ENCODE assay signal across 21 cellular contexts in genomic region chr20:10061641-10062040, GRCh38. TPM values are rescaled to one million over a fixed set of nuclear protein-coding genes. Genes with fewer than 3 reads are reported as not detected.
DNase-seq lines count a peak whose midpoint lies in the region; ATAC-seq and TF ChIP-seq lines count a peak whose summit lies in the region.
"Had no signal": no experiment of that assay in that cellular context is flagged by ENCODE, and none has a peak within 500 bp of the region (broad histone marks: within the 10 kb centered on the region; RNA-seq: fewer than 3 reads in every experiment).

No MANE protein-coding gene starts in this region.

- no peak overlapping the region for H3K4me3 Mint-ChIP-seq in CD8-positive, alpha-beta T cell
- H3K4me3 Mint-ChIP-seq in immature natural killer cell: no peak overlapping the region
- H3K4me3 Mint-ChIP-seq: activated naive CD4-positive, alpha-beta T cell treated with anti-CD3 and anti-CD28 coated beads, Interleukin-2, amount 10 ng/mL, durations not matched to agents 7 days and 5 days; activated T-cell treated with anti-CD3 and anti-CD28 coated beads, Interleukin-2, amount 50 U/mL, for 24 hours; naive thymus-derived CD4-positive, alpha-beta T cell; T-helper 1 cell treated with Interleukin-12 subunit alpha and Interleukin-12 subunit beta and Interleukin-4 antibody, amounts not matched to agents 30 μg/mL and 1 μg/mL, for 36 hours had no signal

- H3K4me3 ChIP-seq in CD8-positive, alpha-beta T cell (ENCODE audit: low read depth, low read length): no peak overlapping the region
- H3K4me3 ChIP-seq: esophagus squamous epithelium, ovary, vagina had no signal

- intact Hi-C loops in CD8-positive, alpha-beta T cell (cut with DNase I, micrococcal nuclease): no loop called here

- no peak for ATAC-seq in CD8-positive, alpha-beta T cell
- ATAC-seq: naive thymus-derived CD4-positive, alpha-beta T cell had no signal

- TF ChIP-seq CTCF in CD8-positive, alpha-beta T cell (IDR thresholded peaks at IDR 0.05): no peak

- H3K36me3 ChIP-seq in CD8-positive, alpha-beta T cell (ENCODE audit: insufficient read depth, low read length): no peaks in the 10 kb centered on the region
- H3K36me3 ChIP-seq: ovary, vagina had no signal

- H3K36me3 Mint-ChIP-seq in CD8-positive, alpha-beta T cell: peaks cover 9% of the 10 kb centered on the region
- peaks cover 7 to 15% (median 8%) of the 10 kb centered on the region in 3 donors for H3K36me3 Mint-ChIP-seq in immature natural killer cell
- H3K36me3 Mint-ChIP-seq: activated naive CD4-positive, alpha-beta T cell treated with anti-CD3 and anti-CD28 coated beads, Interleukin-2, amount 10 ng/mL, durations not matched to agents 7 days and 5 days had no signal

- no peaks in the 10 kb centered on the region for H3K9me3 Mint-ChIP-seq in CD8-positive, alpha-beta T cell
- H3K9me3 Mint-ChIP-seq in immature natural killer cell: no peaks in the 10 kb centered on the region
- H3K9me3 Mint-ChIP-seq: activated naive CD4-positive, alpha-beta T cell treated with anti-CD3 and anti-CD28 coated beads, Interleukin-2, amount 10 ng/mL, durations not matched to agents 7 days and 5 days; activated T-cell treated with anti-CD3 and anti-CD28 coated beads, Interleukin-2, amount 50 U/mL, for 24 hours; T-helper 1 cell treated with Interleukin-12 subunit alpha and Interleukin-12 subunit beta and Interleukin-4 antibody, amounts not matched to agents 30 μg/mL and 1 μg/mL, for 36 hours had no signal

- POLR2A ChIA-PET in CD8-positive, alpha-beta T cell (lab: Charles Lee): no interaction called here

- H3K27me3 ChIP-seq in CD8-positive, alpha-beta T cell (ENCODE audit: insufficient read depth, low read length): no peaks in the 10 kb centered on the region
- H3K27me3 ChIP-seq: ovary, vagina had no signal

- no peaks in the 10 kb centered on the region for H3K4me1 ChIP-seq in CD8-positive, alpha-beta T cell (ENCODE audit: insufficient read depth, low read length)
- H3K4me1 ChIP-seq: esophagus squamous epithelium, vagina had no signal

- H3K27ac Mint-ChIP-seq in CD8-positive, alpha-beta T cell: no peak overlapping the region
- no peak overlapping the region for H3K27ac Mint-ChIP-seq in immature natural killer cell
- H3K27ac Mint-ChIP-seq: activated naive CD4-positive, alpha-beta T cell treated with anti-CD3 and anti-CD28 coated beads, Interleukin-2, amount 10 ng/mL, durations not matched to agents 7 days and 5 days; activated T-cell treated with anti-CD3 and anti-CD28 coated beads, Interleukin-2, amount 50 U/mL, for 24 hours; naive thymus-derived CD4-positive, alpha-beta T cell; T-helper 1 cell treated with Interleukin-12 subunit alpha and Interleukin-12 subunit beta and Interleukin-4 antibody, amounts not matched to agents 30 μg/mL and 1 μg/mL, for 36 hours had no signal

- peak; percentile 98 for DNase-seq in DMS79 (lab: John Stamatoyannopoulos, UW)
- peak; percentile 97 for DNase-seq in NCI-H1436 treated with DMSO at 0.1 percent for 48 hours (lab: John Stamatoyannopoulos, UW)
- peak; percentile 29 for DNase-seq in NCI-H446 treated with DMSO at 0.1 percent for 48 hours (lab: John Stamatoyannopoulos, UW)
- DNase-seq in islet precursor cell: peak; percentile 84
- no peak for DNase-seq in CD8-positive, alpha-beta T cell
- no peak for DNase-seq in activated CD8-positive, alpha-beta memory T cell treated with anti-CD3 and anti-CD28 coated beads for 24 hours
- no peak for DNase-seq in immature natural killer cell
- DNase-seq: activated CD4-positive, alpha-beta T cell treated with anti-CD3 and anti-CD28 coated beads, Interleukin-2, amount 50 U/mL, for 48 hours; activated naive CD4-positive, alpha-beta T cell treated with anti-CD3 and anti-CD28 coated beads, Interleukin-2, amount 10 ng/mL, durations not matched to agents 7 days and 5 days; activated T-cell treated with anti-CD3 and anti-CD28 coated beads, Interleukin-2, amount 50 U/mL, for 24 hours; AML-193; aorta; cerebellar nuclear complex; effector memory CD4-positive, alpha-beta T cell; esophagus squamous epithelium; naive thymus-derived CD4-positive, alpha-beta T cell; ovary; SIG-M5 had no signal

- no peaks in the 10 kb centered on the region for H3K9me3 ChIP-seq in CD8-positive, alpha-beta T cell (ENCODE audit: low read length)
- H3K9me3 ChIP-seq: esophagus squamous epithelium, ovary, vagina had no signal

- CTCF ChIA-PET in CD8-positive, alpha-beta T cell (lab: Charles Lee): no interaction called here

- no peak overlapping the region for H3K27ac ChIP-seq in CD8-positive, alpha-beta T cell (ENCODE audit: low read depth, low read length)
- H3K27ac ChIP-seq: esophagus squamous epithelium, ovary, vagina, VCaP had no signal

- H3K4me1 Mint-ChIP-seq in CD8-positive, alpha-beta T cell (ENCODE audit: low read depth): no peaks in the 10 kb centered on the region
- H3K4me1 Mint-ChIP-seq in immature natural killer cell: no peaks in the 10 kb centered on the region
- H3K4me1 Mint-ChIP-seq: activated naive CD4-positive, alpha-beta T cell treated with anti-CD3 and anti-CD28 coated beads, Interleukin-2, amount 10 ng/mL, durations not matched to agents 7 days and 5 days; naive thymus-derived CD4-positive, alpha-beta T cell had no signal

- H3K27me3 Mint-ChIP-seq in CD8-positive, alpha-beta T cell (ENCODE audit: low read depth): peaks cover 10% of the 10 kb centered on the region
- peaks cover 0 to 15% (median 1%) of the 10 kb centered on the region in 3 donors for H3K27me3 Mint-ChIP-seq in immature natural killer cell (ENCODE audit: low read depth in 3 of 3)

RNA-seq across cellular contexts. Expression of gene ANKEF1, which starts 26.9 kb away (rescaled TPM):
- total RNA-seq in CD8-positive, alpha-beta T cell: under 1 TPM; 0.52 to 0.58 TPM
- polyA plus RNA-seq in immature natural killer cell: 1 to 10 TPM; 1.3 to 3.6 (median 2.0) TPM

Comparison
In these comparisons a context has a peak if more than half of its experiments do, and no peak if none do; other contexts are left out.
1. DNase-seq: peak in DMS79 (single experiment), NCI-H1436 treated with DMSO at 0.1 percent for 48 hours (single experiment), NCI-H446 treated with DMSO at 0.1 percent for 48 hours (single experiment) and islet precursor cell (single experiment); none in CD8-positive, alpha-beta T cell (0 of 7), activated CD8-positive, alpha-beta memory T cell treated with anti-CD3 and anti-CD28 coated beads for 24 hours (single experiment) and immature natural killer cell (0 of 3).